Comparison of ENCODE assay signal across 20 cellular contexts in the genomic region with DNA sequence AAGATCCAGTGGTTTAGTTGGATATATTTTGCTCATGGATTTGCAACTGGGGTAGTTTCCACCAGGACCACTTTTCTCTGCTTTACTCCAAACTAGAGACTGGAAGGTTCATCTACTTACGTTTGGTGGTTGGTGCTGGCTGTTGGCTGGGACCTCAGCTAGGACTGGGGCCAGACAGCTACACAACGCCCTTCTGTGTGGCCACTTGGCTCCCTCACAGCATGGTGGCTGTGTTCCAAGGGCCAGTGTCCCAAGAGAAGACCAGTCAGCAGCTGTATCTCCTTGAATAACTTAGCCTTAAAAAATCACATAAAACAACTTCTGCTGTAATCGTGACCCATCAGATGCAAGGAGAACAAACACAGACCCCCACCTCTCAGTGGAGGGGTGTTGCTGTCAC. TPM values are rescaled to one million over a fixed set of nuclear protein-coding genes. Genes with fewer than 3 reads are reported as not detected.
"Had no signal": no experiment of that assay in that cellular context is flagged by ENCODE, and none has a peak within 500 bp of the region (broad histone marks: within the 10 kb centered on the region; RNA-seq: fewer than 3 reads in every experiment).

No MANE protein-coding gene starts in this region.

- H3K27ac ChIP-seq: cardiac muscle cell, colonic mucosa, foreskin keratinocyte, heart left ventricle, left lung, psoas muscle, sigmoid colon, spleen, stomach, thyroid gland had no signal

- DNase-seq: activated CD4-positive, alpha-beta memory T cell treated with anti-CD3 and anti-CD28 coated beads for 36 hours; activated effector memory CD4-positive, alpha-beta T cell treated with Interleukin-2 at 50 U/mL for 16 hours; activated naive CD4-positive, alpha-beta T cell treated with anti-CD3 and anti-CD28 coated beads, Interleukin-2, amount 50 U/mL, for 16 hours; activated T-cell treated with anti-CD3 and anti-CD28 coated beads, Interleukin-2, amount 50 U/mL, for 24 hours; colonic mucosa; effector CD4-positive, alpha-beta T cell; foreskin keratinocyte; islet precursor cell; left lung; mesendoderm; sigmoid colon; spleen; stomach; T-helper 17 cell; thyroid gland; WERI-Rb-1 had no signal

- H3K4me1 ChIP-seq: colonic mucosa, foreskin keratinocyte, psoas muscle had no signal

- ATAC-seq: foreskin keratinocyte, heart left ventricle, left lung, psoas muscle, T-helper 17 cell had no signal

- H3K4me3 ChIP-seq: cardiac muscle cell, colonic mucosa, heart left ventricle, left lung, psoas muscle, sigmoid colon, spleen, stomach, thyroid gland had no signal

- H3K9me3 ChIP-seq: colonic mucosa, heart left ventricle, left lung, psoas muscle, sigmoid colon, spleen, stomach, thyroid gland had no signal

- H3K27me3 ChIP-seq: cardiac muscle cell, sigmoid colon had no signal

RNA-seq across cellular contexts. Expression of a gene that starts 4.2 kb away (rescaled TPM):
- total RNA-seq: foreskin keratinocyte had no signal
- polyA plus RNA-seq: foreskin keratinocyte had no signal

RNA-seq across cellular contexts. Expression of a gene that starts 41.9 kb away (rescaled TPM):
- total RNA-seq: psoas muscle, sigmoid colon, urinary bladder had no signal
